1 cellular context compared by ENCODE assay signal in genomic region chr22:19970479-19971275, GRCh38.
TF ChIP-seq lines count a peak whose summit lies in the region.

No MANE protein-coding gene starts in this region.

TF ChIP-seq in K562, 482 proteins besides CTCF, POLR2A, EP300 and RAD21 (continued from another document):
- TF ChIP-seq CUX1 (CRISPR knock-in tag; IDR thresholded peaks at IDR 0.05) (no peak), RBM39 (optimal IDR thresholded peaks at IDR 0.05; ENCODE audit: low read depth, low read length) (no peak), DPF2 (IDR thresholded peaks at IDR 0.05) (0 out of 2 replicates have a peak, but pooled peaks have one; percentile 21), MCM2 (IDR thresholded peaks at IDR 0.05; ENCODE audit: low read depth) (no peak), MTA3 (IDR thresholded peaks at IDR 0.05; ENCODE audit: borderline replicate concordance) (peak; percentile 65), SMARCC2 (IDR thresholded peaks at IDR 0.05; ENCODE audit: low read depth) (no peak), TAF7 (tag; IDR thresholded peaks at IDR 0.05) (no peak), HNRNPH1 (optimal IDR thresholded peaks at IDR 0.05; ENCODE audit: low read depth, low read length) (no peak), ZEB2 (IDR thresholded peaks at IDR 0.05) (no peak), NR3C1 (CRISPR knock-in tag; IDR thresholded peaks at IDR 0.05) (no peak), KLF6 (CRISPR knock-in tag; IDR thresholded peaks at IDR 0.05; ENCODE audit: borderline replicate concordance) (no peak; the same call in 1 of the 2 replicates), FOXJ3 (CRISPR knock-in tag; IDR thresholded peaks at IDR 0.05) (no peak), NFXL1 (CRISPR knock-in tag; IDR thresholded peaks at IDR 0.05) (no peak; the same call in 1 of the 2 replicates), ARID2 (IDR thresholded peaks at IDR 0.05) (peak; percentile 100), LARP7 (IDR thresholded peaks at IDR 0.05) (peak; percentile 39; the same call in 1 of the 2 replicates), SIN3A (IDR thresholded peaks at IDR 0.05; ENCODE audit: borderline replicate concordance in 2 of 2, control insufficient read depth in 1 of 2, low read depth in 2 of 2, low read length in 2 of 2) (no peak; a peak in 1 of 4 replicates), HCFC1 (IDR thresholded peaks at IDR 0.05; ENCODE audit: low read depth, low read length) (peak; percentile 62), ZFPM2 (CRISPR knock-in tag; IDR thresholded peaks at IDR 0.05) (no peak), CBFB (CRISPR knock-in tag; IDR thresholded peaks at IDR 0.05) (no peak), PRPF4 (IDR thresholded peaks at IDR 0.05; ENCODE audit: insufficient read depth, low read depth, low read length, poor library complexity, severe bottlenecking) (no peak), ZNF740 (CRISPR knock-in tag; IDR thresholded peaks at IDR 0.05) (no peak), ZNF740 (tag; IDR thresholded peaks at IDR 0.05) (peak in 1 of 2 experiments; percentile 100; a peak in 2 of 4 replicates), FOXO4 (CRISPR knock-in tag; IDR thresholded peaks at IDR 0.05) (0 out of 2 replicates have a peak, but pooled peaks have one; percentile 75), CREB3L1 (IDR thresholded peaks at IDR 0.05; ENCODE audit: borderline replicate concordance, low read depth) (no peak), ZFP36 (IDR thresholded peaks at IDR 0.05; ENCODE audit: low read depth, low read length, partially characterized antibody) (no peak), ARID1B (IDR thresholded peaks at IDR 0.05) (peak; percentile 35; the same call in 1 of the 2 replicates), RB1 (IDR thresholded peaks at IDR 0.05; ENCODE audit: low read depth) (peak; percentile 99), CBX3 (IDR thresholded peaks at IDR 0.05; ENCODE audit: borderline replicate concordance in 1 of 2, low read length in 2 of 2) (peak; percentile 22 to 66; a peak in 2 of 3 replicates), SMARCB1 (IDR thresholded peaks at IDR 0.05; ENCODE audit: insufficient read length, low read depth) (no peak), XRCC3 (IDR thresholded peaks at IDR 0.05) (no peak), ZNF217 (CRISPR knock-in tag; IDR thresholded peaks at IDR 0.05) (no peak), PPARD (CRISPR knock-in tag; IDR thresholded peaks at IDR 0.05) (0 out of 2 replicates have a peak, but pooled peaks have one; percentile 50), PKNOX1 (IDR thresholded peaks at IDR 0.05) (no peak), NFIX (CRISPR knock-in tag; IDR thresholded peaks at IDR 0.05; ENCODE audit: low read depth) (0 out of 2 replicates have a peak, but pooled peaks have one; percentile 4), NRF1 (conservative IDR thresholded peaks at IDR 0.05 in 1 of 2, IDR thresholded peaks at IDR 0.05 in 1 of 2) (peak in 1 of 2 experiments; percentile 39; a peak in 1 of 4 replicates), HIVEP1 (CRISPR knock-in tag; IDR thresholded peaks at IDR 0.05) (peak; percentile 41; the same call in 1 of the 2 replicates), PYGO2 (tag; IDR thresholded peaks at IDR 0.05) (no peak), ZNF212 (CRISPR knock-in tag; IDR thresholded peaks at IDR 0.05) (peak; percentile 70), TAF1 (IDR thresholded peaks at IDR 0.05; ENCODE audit: control insufficient read depth, extremely low read depth, insufficient read depth, low read length, severe bottlenecking) (no peak), TRIM25 (IDR thresholded peaks at IDR 0.05; ENCODE audit: borderline replicate concordance) (peak; percentile 83; the same call in 1 of the 2 replicates), KDM4B (IDR thresholded peaks at IDR 0.05; ENCODE audit: borderline replicate concordance in 2 of 2, low read depth in 1 of 2) (0 out of 4 replicates have a peak, but pooled peaks of 1 of the 2 experiments have one; percentile 42), ATF6 (CRISPR knock-in tag; IDR thresholded peaks at IDR 0.05) (no peak)
- TF ChIP-seq, protein P1, sequence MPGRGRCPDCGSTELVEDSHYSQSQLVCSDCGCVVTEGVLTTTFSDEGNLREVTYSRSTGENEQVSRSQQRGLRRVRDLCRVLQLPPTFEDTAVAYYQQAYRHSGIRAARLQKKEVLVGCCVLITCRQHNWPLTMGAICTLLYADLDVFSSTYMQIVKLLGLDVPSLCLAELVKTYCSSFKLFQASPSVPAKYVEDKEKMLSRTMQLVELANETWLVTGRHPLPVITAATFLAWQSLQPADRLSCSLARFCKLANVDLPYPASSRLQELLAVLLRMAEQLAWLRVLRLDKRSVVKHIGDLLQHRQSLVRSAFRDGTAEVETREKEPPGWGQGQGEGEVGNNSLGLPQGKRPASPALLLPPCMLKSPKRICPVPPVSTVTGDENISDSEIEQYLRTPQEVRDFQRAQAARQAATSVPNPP (IDR thresholded peaks at IDR 0.05; ENCODE audit: borderline replicate concordance, insufficient read depth, insufficient read length): no peak
- TF ChIP-seq, protein P2, sequence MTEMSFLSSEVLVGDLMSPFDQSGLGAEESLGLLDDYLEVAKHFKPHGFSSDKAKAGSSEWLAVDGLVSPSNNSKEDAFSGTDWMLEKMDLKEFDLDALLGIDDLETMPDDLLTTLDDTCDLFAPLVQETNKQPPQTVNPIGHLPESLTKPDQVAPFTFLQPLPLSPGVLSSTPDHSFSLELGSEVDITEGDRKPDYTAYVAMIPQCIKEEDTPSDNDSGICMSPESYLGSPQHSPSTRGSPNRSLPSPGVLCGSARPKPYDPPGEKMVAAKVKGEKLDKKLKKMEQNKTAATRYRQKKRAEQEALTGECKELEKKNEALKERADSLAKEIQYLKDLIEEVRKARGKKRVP (CRISPR knock-in tag; IDR thresholded peaks at IDR 0.05): peak; percentile 72; the same call in 1 of the 2 replicates
- TF ChIP-seq, protein P3, sequence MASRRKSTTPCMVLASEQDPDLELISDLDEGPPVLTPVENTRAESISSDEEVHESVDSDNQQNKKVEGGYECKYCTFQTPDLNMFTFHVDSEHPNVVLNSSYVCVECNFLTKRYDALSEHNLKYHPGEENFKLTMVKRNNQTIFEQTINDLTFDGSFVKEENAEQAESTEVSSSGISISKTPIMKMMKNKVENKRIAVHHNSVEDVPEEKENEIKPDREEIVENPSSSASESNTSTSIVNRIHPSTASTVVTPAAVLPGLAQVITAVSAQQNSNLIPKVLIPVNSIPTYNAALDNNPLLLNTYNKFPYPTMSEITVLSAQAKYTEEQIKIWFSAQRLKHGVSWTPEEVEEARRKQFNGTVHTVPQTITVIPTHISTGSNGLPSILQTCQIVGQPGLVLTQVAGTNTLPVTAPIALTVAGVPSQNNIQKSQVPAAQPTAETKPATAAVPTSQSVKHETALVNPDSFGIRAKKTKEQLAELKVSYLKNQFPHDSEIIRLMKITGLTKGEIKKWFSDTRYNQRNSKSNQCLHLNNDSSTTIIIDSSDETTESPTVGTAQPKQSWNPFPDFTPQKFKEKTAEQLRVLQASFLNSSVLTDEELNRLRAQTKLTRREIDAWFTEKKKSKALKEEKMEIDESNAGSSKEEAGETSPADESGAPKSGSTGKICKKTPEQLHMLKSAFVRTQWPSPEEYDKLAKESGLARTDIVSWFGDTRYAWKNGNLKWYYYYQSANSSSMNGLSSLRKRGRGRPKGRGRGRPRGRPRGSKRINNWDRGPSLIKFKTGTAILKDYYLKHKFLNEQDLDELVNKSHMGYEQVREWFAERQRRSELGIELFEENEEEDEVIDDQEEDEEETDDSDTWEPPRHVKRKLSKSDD (conservative IDR thresholded peaks at IDR 0.05; ENCODE audit: low read length): peak; percentile 84; the same call in 1 of the 2 replicates
